In genomic region chr1:236103646-236104218, GRCh38 we compare ENCODE assay signal across 8 cellular contexts. TPM values are rescaled to one million over a fixed set of nuclear protein-coding genes. Genes with fewer than 3 reads are reported as not detected.
DNase-seq lines count a peak whose midpoint lies in the region; ATAC-seq and TF ChIP-seq lines count a peak whose summit lies in the region.

No MANE protein-coding gene starts in this region.

- WGBS in prostate gland, result 19% methylated on average over 13 of the region's 13 CpGs

- no peak for TF ChIP-seq POLR2A in prostate gland (IDR thresholded peaks at IDR 0.05)

- no peaks in the 10 kb centered on the region for H3K36me3 ChIP-seq in prostate gland

- no peaks in the 10 kb centered on the region for H3K4me1 ChIP-seq in prostate gland (replicated peaks)

- TF ChIP-seq CTCF in prostate gland (IDR thresholded peaks at IDR 0.05), result peak; percentile 77 to 88 (median 84)

- H3K27ac ChIP-seq in prostate gland, result no peak overlapping the region

- H3K4me3 ChIP-seq in prostate gland, result no peak overlapping the region

- H3K27me3 ChIP-seq in prostate gland (replicated peaks; ENCODE audit: insufficient read depth), result no peaks in the 10 kb centered on the region

- intact Hi-C loops in prostate gland (cut with DNase I), result no loop called here

- no peaks in the 10 kb centered on the region for H3K9me3 ChIP-seq in prostate gland

- no peak for ATAC-seq in HG03196 (IDR thresholded peaks at IDR 0.05; ENCODE audit: unreplicated experiment)

- DNase-seq in NCI-H2029 treated with DMSO at 0.1 percent for 48 hours (lab: John Stamatoyannopoulos, UW) (peak; percentile 14), NCI-H2029 (lab: John Stamatoyannopoulos, UW) (no peak), KG1 (lab: John Stamatoyannopoulos, UW) (peak; percentile 12), SHP77 (lab: John Stamatoyannopoulos, UW) (peak; percentile 48 to 56), globus pallidus (ENCODE audit: low spot score) (peak; percentile 50), prostate gland (ENCODE audit: low spot score) (peak; percentile 37)
- peak; percentile 57 for DNase-seq in activated naive CD4-positive, alpha-beta T cell treated with Interleukin-2 at 50 U/mL for 16 hours

RNA-seq across cellular contexts. Expression of gene GPR137B, which starts 38.6 kb away (rescaled TPM):
- 10 to 100 TPM in 1 of 2 donors, 1 to 10 TPM in 1; 9.1 to 33.7 TPM for total RNA-seq in prostate gland

RNA-seq across cellular contexts. Expression of gene NID1, which starts 38.8 kb away (rescaled TPM):
- total RNA-seq in prostate gland, result 10 to 100 TPM; 21.6 to 74.9 TPM
